Comparison of ENCODE assay signal across 20 cellular contexts in the genomic region with DNA sequence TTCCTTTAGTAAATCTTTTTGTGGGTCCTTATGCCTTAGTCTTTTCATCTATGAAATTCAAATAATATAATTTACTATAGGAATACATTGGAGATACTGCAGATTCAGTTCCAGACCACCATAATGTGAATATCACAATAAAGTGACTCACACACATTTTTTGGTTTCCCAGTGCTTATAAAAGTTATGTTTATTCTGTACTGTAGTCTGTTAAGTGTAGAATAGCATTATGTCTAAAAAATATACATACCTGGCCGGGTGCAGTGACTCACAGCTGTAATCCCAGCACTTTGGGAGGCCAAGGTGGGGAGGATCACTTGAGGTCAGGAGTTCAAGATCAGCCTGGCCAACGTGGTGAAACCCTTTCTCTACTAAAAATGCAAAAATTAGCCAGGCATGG.
"Had no signal": no experiment of that assay in that cellular context is flagged by ENCODE, and none has a peak within 500 bp of the region (broad histone marks: within the 10 kb centered on the region; RNA-seq: fewer than 3 reads in every experiment).

No MANE protein-coding gene starts in this region.

- H3K36me3 ChIP-seq: Peyer's patch, SJSA1 had no signal

- H3K27me3 ChIP-seq: Peyer's patch, SJSA1 had no signal

- H3K27ac ChIP-seq: Peyer's patch, SJSA1, SK-N-MC had no signal

- DNase-seq: Karpas-422, KG1, MM.1S, NCI-H1092 treated with DMSO at 0.1 percent for 48 hours, NCI-H1436, NCI-H187, NCI-H2029, NCI-H2081 treated with DMSO at 0.1 percent for 48 hours, NCI-H2171, NCI-H226, NCI-H446, NCI-H510A, NCI-H524 treated with DMSO at 0.1 percent for 48 hours, NCI-H69, NCI-H774, Peyer's patch, Right ventricle myocardium superior, SIG-M5 had no signal

- H3K4me1 ChIP-seq: Peyer's patch had no signal

- H3K9me3 ChIP-seq: Peyer's patch, SJSA1 had no signal

- H3K4me3 ChIP-seq: Peyer's patch, SJSA1, SK-N-MC had no signal
